2 cellular contexts compared by ENCODE assay signal in genomic region chr14:100682749-100683148, GRCh38.
A peak's percentile ranks its signal among the peaks of the same experiment; 100 is the strongest.
TF ChIP-seq lines count a peak whose summit lies in the region.

No MANE protein-coding gene starts in this region.

TF ChIP-seq in HEK293, 187 proteins besides CTCF, POLR2A, EP300 and RAD21:
- peak; percentile 97 for TF ChIP-seq ZNF146 (tag by site-specific recombination; IDR thresholded peaks at IDR 0.05)
- no peak for TF ChIP-seq ZNF514 (tag by site-specific recombination; IDR thresholded peaks at IDR 0.05)

TF ChIP-seq in H1, 55 proteins besides CTCF, POLR2A, EP300 and RAD21:
- TF ChIP-seq KDM1A (IDR thresholded peaks at IDR 0.05; ENCODE audit: borderline replicate concordance, low read length) (peak; percentile 48; the same call in 1 of the 2 replicates), EZH2 (IDR thresholded peaks at IDR 0.05; ENCODE audit: low read depth, low read length, severe bottlenecking) (no peak)
